ENCODE assay signal across 21 cellular contexts in the genomic region with DNA sequence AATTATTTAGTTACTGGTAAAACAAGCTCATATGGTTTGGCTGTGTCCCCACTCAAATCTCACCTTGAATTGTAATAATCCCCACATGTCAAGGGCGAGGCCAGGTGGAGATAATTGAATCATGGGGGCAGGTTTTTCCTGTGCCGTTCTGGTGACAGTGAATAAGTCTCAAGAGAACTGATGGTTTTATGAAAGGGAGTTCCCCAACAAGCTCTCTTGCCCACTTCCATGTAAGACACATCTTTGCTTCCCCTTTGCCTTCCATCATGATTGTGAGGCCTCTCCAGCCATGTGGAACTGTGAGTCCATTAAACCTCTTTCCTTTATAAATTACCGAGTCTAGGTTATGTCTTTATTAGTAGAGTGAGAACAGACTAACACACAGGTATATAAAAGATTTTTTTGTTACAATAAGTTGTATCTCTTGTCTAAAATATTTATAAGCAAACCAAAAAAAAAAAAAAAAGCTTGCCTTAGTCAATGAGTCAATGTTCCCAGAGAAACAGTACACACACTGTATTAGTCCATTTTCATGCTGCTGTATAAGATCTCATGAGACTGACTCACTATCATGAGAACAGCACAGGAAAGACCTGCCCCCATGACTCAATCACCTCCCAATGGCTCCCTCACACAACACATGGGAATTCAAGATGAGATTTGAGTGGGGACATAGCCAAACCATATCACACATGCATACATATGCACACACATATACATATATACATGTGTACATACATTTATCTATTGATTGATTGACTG.
DNase-seq lines count a peak whose midpoint lies in the region; ATAC-seq, FAIRE-seq and TF ChIP-seq lines count a peak whose summit lies in the region.
"Had no signal": no experiment of that assay in that cellular context is flagged by ENCODE, and none has a peak within 500 bp of the region (broad histone marks: within the 10 kb centered on the region; RNA-seq: fewer than 3 reads in every experiment).

No MANE protein-coding gene starts in this region.

- H3K36me3 Mint-ChIP-seq in CD14-positive monocyte (peaks cover 4 to 6% of the 10 kb centered on the region in 2 donors), naive B cell (no peaks in the 10 kb centered on the region)

- no peaks in the 10 kb centered on the region for H3K9me1 ChIP-seq in endothelial cell of umbilical vein (replicated peaks; ENCODE audit: control insufficient read depth, extremely low read depth, insufficient read depth, low read length)

- no peak overlapping the region for H3K4me2 ChIP-seq in endothelial cell of umbilical vein (ENCODE audit: insufficient read depth, low read length)
- H3K4me2 ChIP-seq: PC-9 had no signal

- BruUV-seq in endothelial cell of umbilical vein (replicated peaks; lab: Mats Ljungman, UMichigan), result no TSS peak

- no peak for TF ChIP-seq POLR2A in endothelial cell of umbilical vein (IDR thresholded peaks at IDR 0.05; ENCODE audit: low read depth, low read length)

- DNase-seq in CD14-positive monocyte (ENCODE audit: low spot score) (peak; percentile 84), MV-4-11 (lab: John Stamatoyannopoulos, UW) (peak; percentile 45), endothelial cell of umbilical vein (ENCODE audit: low read depth, low spot score) (no peak), naive B cell (peak; percentile 50), NCI-H2029 (lab: John Stamatoyannopoulos, UW) (no peak), iPS-NIHi11 (ENCODE audit: low spot score) (no peak)
- DNase-seq: activated CD4-positive, alpha-beta T cell treated with anti-CD3 and anti-CD28 coated beads, Interleukin-2, amount 50 U/mL, for 4 hours; activated effector memory CD4-positive, alpha-beta T cell treated with anti-CD3 and anti-CD28 coated beads, Interleukin-2, amount 50 U/mL, for 16 hours; CD4-positive, alpha-beta T cell; immature natural killer cell; mucosa of descending colon; NCI-H1417 treated with DMSO at 0.1 percent for 48 hours; NCI-H524; PC-9; psoas muscle; stimulated activated CD4-positive, alpha-beta T cell treated with anti-CD3 and anti-CD28 coated beads, Interleukin-4, amount 100 ng/mL, for 1 hour; stimulated activated naive CD4-positive, alpha-beta T cell treated with Interleukin-2 at 50 U/mL for 16 hours had no signal

- dilution Hi-C loops in endothelial cell of umbilical vein (cut with MboI; ENCODE audit: extremely low pct_ligation_motif_present, low sequenced_read_pairs), result no loop called here

- H3K27ac Mint-ChIP-seq in CD14-positive monocyte, result peak overlapping the region in 6 of 7 donors; percentile 55 to 94 (median 65)
- peak overlapping the region in 4 of 6 donors; percentile 42 to 65 (median 48) for H3K27ac Mint-ChIP-seq in naive B cell
- H3K27ac Mint-ChIP-seq: CD4-positive, alpha-beta T cell; immature natural killer cell; T-helper 1 cell treated with Interleukin-12 subunit alpha and Interleukin-12 subunit beta and Interleukin-4 antibody, amounts not matched to agents 30 μg/mL and 1 μg/mL, for 36 hours had no signal

- H3K9me3 Mint-ChIP-seq in CD14-positive monocyte, result peaks cover 8 to 23% (median 13%) of the 10 kb centered on the region in 7 donors
- H3K9me3 Mint-ChIP-seq in naive B cell, result peaks cover 0 to 17% (median 13%) of the 10 kb centered on the region in 7 donors
- H3K9me3 Mint-ChIP-seq: T-helper 1 cell treated with Interleukin-12 subunit alpha and Interleukin-12 subunit beta and Interleukin-4 antibody, amounts not matched to agents 30 μg/mL and 1 μg/mL, for 36 hours had no signal

- intact Hi-C loops in CD14-positive monocyte (cut with micrococcal nuclease), result loop anchor here in 1 of 2 donors (5.0 kb wide), 2 partner anchors 42 to 98 kb away; no protein-coding TSS in a partner anchor
- intact Hi-C loops in endothelial cell of umbilical vein (cut with micrococcal nuclease), result no loop called here

- ATAC-seq in naive B cell (ENCODE audit: low read depth in 2 of 2) (peak; percentile 93 to 94), GM21723 (IDR thresholded peaks at IDR 0.05; ENCODE audit: unreplicated experiment) (no peak), GM19452 (IDR thresholded peaks at IDR 0.05; ENCODE audit: unreplicated experiment) (no peak)
- ATAC-seq: psoas muscle had no signal

- H4K20me1 ChIP-seq in endothelial cell of umbilical vein (replicated peaks; ENCODE audit: control insufficient read depth, extremely low read depth, insufficient read depth, low read length), result no peaks in the 10 kb centered on the region

- H3K9ac ChIP-seq in endothelial cell of umbilical vein (replicated peaks; ENCODE audit: extremely low read depth, insufficient read depth, low read length), result no peak overlapping the region

- H3K36me3 ChIP-seq in endothelial cell of umbilical vein (ENCODE audit: control insufficient read depth in 2 of 2, extremely low read depth in 1 of 2, insufficient read depth in 2 of 2, low read length in 2 of 2), result no peaks in the 10 kb centered on the region

- H3K27me3 ChIP-seq in endothelial cell of umbilical vein (ENCODE audit: control insufficient read depth in 2 of 2, insufficient read depth in 2 of 2, low read length in 2 of 2), result peaks cover 2 to 3% of the 10 kb centered on the region in 2 experiments

- no peaks in the 10 kb centered on the region for H3K9me3 ChIP-seq in endothelial cell of umbilical vein (replicated peaks; ENCODE audit: control insufficient read depth, insufficient read depth, low read length)
- H3K9me3 ChIP-seq: psoas muscle had no signal

- no peak overlapping the region for H3K27ac ChIP-seq in endothelial cell of umbilical vein (ENCODE audit: insufficient read depth, low read depth, low read length)
- H3K27ac ChIP-seq: PC-9, psoas muscle had no signal

- POLR2A ChIA-PET in endothelial cell of umbilical vein (lab: Charles Lee), result no interaction called here

- no peak overlapping the region for H3K4me3 ChIP-seq in endothelial cell of umbilical vein (replicated peaks in 1 of 3; ENCODE audit: insufficient read depth in 1 of 3, low read depth in 1 of 3, low read length in 3 of 3)
- H3K4me3 ChIP-seq: mucosa of descending colon, PC-9, psoas muscle had no signal

- no peak for FAIRE-seq in endothelial cell of umbilical vein (lab: Jason Lieb, UNC)
- FAIRE-seq: frontal cortex had no signal

- TF ChIP-seq CTCF in CD14-positive monocyte (IDR thresholded peaks at IDR 0.05) (no peak), endothelial cell of umbilical vein (IDR thresholded peaks at IDR 0.05; ENCODE audit: extremely low read depth in 1 of 2, insufficient read depth in 1 of 2, low read depth in 1 of 2, low read length in 2 of 2) (no peak)

- H3K4me3 Mint-ChIP-seq in CD14-positive monocyte, result no peak overlapping the region
- peak overlapping the region in 2 of 8 donors; percentile 29 to 55 for H3K4me3 Mint-ChIP-seq in naive B cell
- H3K4me3 Mint-ChIP-seq: CD4-positive, alpha-beta T cell; immature natural killer cell; T-helper 1 cell treated with Interleukin-12 subunit alpha and Interleukin-12 subunit beta and Interleukin-4 antibody, amounts not matched to agents 30 μg/mL and 1 μg/mL, for 36 hours had no signal

- no peak overlapping the region for H2AFZ ChIP-seq in endothelial cell of umbilical vein (ENCODE audit: low read depth, low read length)
- H2AFZ ChIP-seq: PC-9 had no signal

- H3K27me3 Mint-ChIP-seq in CD14-positive monocyte (ENCODE audit: low read depth in 3 of 3), result peaks cover 0 to 7% (median under 1%) of the 10 kb centered on the region in 3 donors
- no peaks in the 10 kb centered on the region for H3K27me3 Mint-ChIP-seq in naive B cell
- H3K27me3 Mint-ChIP-seq: CD4-positive, alpha-beta T cell had no signal

- H3K79me2 ChIP-seq in endothelial cell of umbilical vein (ENCODE audit: control insufficient read depth, insufficient read depth, low read length), result no peaks in the 10 kb centered on the region

- CTCF ChIA-PET in endothelial cell of umbilical vein (lab: Charles Lee), result interaction anchor here (1.1 kb wide), 1 partner anchor 140 kb away, joined by 5 read pairs; no protein-coding TSS in a partner anchor

- H3K4me1 Mint-ChIP-seq in CD14-positive monocyte (peaks cover 25% of the 10 kb centered on the region), naive B cell (peaks cover 11 to 23% (median 12%) of the 10 kb centered on the region in 3 donors)
- H3K4me1 Mint-ChIP-seq: immature natural killer cell had no signal

- no peaks in the 10 kb centered on the region for H3K4me1 ChIP-seq in endothelial cell of umbilical vein (ENCODE audit: control insufficient read depth, extremely low read depth, insufficient read depth, low read length)
- H3K4me1 ChIP-seq: psoas muscle had no signal

TF ChIP-seq in endothelial cell of umbilical vein, 7 proteins besides CTCF, POLR2A, EP300 and RAD21:
- TF ChIP-seq FOS (IDR thresholded peaks at IDR 0.05; ENCODE audit: borderline replicate concordance, insufficient read depth, low read length), result peak; percentile 37
- TF ChIP-seq, protein P1, sequence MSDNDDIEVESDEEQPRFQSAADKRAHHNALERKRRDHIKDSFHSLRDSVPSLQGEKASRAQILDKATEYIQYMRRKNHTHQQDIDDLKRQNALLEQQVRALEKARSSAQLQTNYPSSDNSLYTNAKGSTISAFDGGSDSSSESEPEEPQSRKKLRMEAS (IDR thresholded peaks at IDR 0.05; ENCODE audit: insufficient read depth, insufficient read length), result no peak

Comparison
In these comparisons a context has a peak if more than half of its experiments do, and no peak if none do; other contexts are left out.
1. DNase-seq: peak in CD14-positive monocyte (single experiment), MV-4-11 (single experiment) and naive B cell (single experiment); none in endothelial cell of umbilical vein (single experiment), NCI-H2029 (single experiment) and iPS-NIHi11 (single experiment).
2. ATAC-seq: peak in naive B cell (2 of 2); none in GM21723 (single experiment) and GM19452 (single experiment).